ENCODE assay signal across 9 cellular contexts in the genomic region with DNA sequence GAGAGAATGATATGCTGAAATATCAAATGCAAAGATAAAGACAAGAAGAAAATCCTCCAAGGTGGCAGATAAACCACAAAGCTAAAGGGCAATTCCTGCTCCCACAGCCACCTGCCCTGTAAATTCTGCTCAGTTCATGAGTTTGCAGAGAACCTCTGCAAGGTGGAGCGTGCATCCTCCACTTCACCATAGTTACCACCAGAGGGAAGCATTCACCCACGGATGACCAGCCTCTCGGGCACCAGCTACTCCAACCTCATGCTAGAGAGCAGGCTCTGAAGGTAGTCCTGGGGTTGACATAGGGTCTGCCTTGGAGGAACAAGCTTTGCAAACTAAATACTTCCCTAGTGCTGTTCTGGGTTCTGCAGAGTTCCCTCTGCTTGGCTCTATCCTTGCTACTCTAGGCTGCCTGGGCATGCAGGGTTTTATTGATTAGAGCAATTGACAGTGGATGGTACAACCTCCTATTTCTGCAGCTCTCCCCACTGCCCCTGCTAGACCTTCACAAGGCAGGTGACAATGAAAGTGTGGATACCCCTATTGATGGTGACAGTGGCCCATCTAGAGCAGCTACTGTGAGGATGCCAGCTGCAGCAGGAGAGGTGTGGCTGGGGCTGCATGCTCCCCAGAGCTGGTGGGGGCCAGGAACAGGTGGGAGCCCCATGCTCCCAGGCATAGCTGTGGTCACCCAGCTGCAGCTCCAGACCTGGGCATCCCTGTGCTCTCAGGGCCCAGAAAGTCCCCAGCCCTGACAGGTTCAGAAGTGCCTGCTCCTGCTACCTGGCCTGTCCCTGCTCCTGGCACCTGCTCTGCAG. TPM values are rescaled to one million over a fixed set of nuclear protein-coding genes. Genes with fewer than 3 reads are reported as not detected.
DNase-seq lines count a peak whose midpoint lies in the region; ATAC-seq, FAIRE-seq and TF ChIP-seq lines count a peak whose summit lies in the region.
"Had no signal": no experiment of that assay in that cellular context is flagged by ENCODE, and none has a peak within 500 bp of the region (broad histone marks: within the 10 kb centered on the region; RNA-seq: fewer than 3 reads in every experiment).

No MANE protein-coding gene starts in this region.

- H3K4me1 Mint-ChIP-seq in T-helper 2 cell treated with Interferon-gamma antibody and Interleukin-4, amounts not matched to agents 5 μg/mL and 100 μg/mL, for 36 hours (ENCODE audit: low read depth), result no peaks in the 10 kb centered on the region

- peak in 1 of 2 experiments; percentile 69; a peak in 3 of 4 replicates for TF ChIP-seq RAD21 in K562 (CRISPR knock-in tag; conservative IDR thresholded peaks at IDR 0.05 in 1 of 2, IDR thresholded peaks at IDR 0.05 in 1 of 2)

- BruUV-seq in K562 (replicated peaks; lab: Mats Ljungman, UMichigan), result no TSS peak

- no peak overlapping the region for H3K27ac Mint-ChIP-seq in T-helper 2 cell treated with Interferon-gamma antibody and Interleukin-4, amounts not matched to agents 5 μg/mL and 100 μg/mL, for 36 hours
- H3K27ac Mint-ChIP-seq: T-helper 1 cell treated with Interleukin-12 subunit alpha and Interleukin-12 subunit beta and Interleukin-4 antibody, amounts not matched to agents 30 μg/mL and 1 μg/mL, for 36 hours had no signal

- DNase-seq in D341Med (ENCODE audit: low spot score) (peak; percentile 77), Karpas-422 (peak; percentile 87), K562 (ENCODE audit: extremely low read depth in 1 of 4, low spot score in 3 of 4) (peak; percentile 19 to 35 (median 25)), iPS DF 4.7 (ENCODE audit: extremely low read depth, low spot score) (peak; percentile 30)
- DNase-seq in T-helper 2 cell treated with Interferon-gamma antibody and Interleukin-4, amounts not matched to agents 5 μg/mL and 100 μg/mL, for 36 hours (ENCODE audit: low spot score), result peak; percentile 32
- DNase-seq in stimulated activated CD4-positive, alpha-beta T cell treated with anti-CD3 and anti-CD28 coated beads, Interleukin-12 subunit alpha, Interleukin-12 subunit beta, amount 100 ng/mL, for 24 hours (ENCODE audit: low read depth in 2 of 2), result peak; percentile 28 to 48

- TF ChIP-seq POLR2A in K562 (conservative IDR thresholded peaks at IDR 0.05), result no peak

- peak; percentile 63 for ATAC-seq in GM19455 (IDR thresholded peaks at IDR 0.05; ENCODE audit: unreplicated experiment)
- peak; percentile 83 for ATAC-seq in K562
- ATAC-seq in HG02571 (IDR thresholded peaks at IDR 0.05; ENCODE audit: unreplicated experiment), result no peak

- no peak for TF ChIP-seq EP300 in K562 (IDR thresholded peaks at IDR 0.05; ENCODE audit: low read length)

- no peaks in the 10 kb centered on the region for H3K79me2 ChIP-seq in Karpas-422 (ENCODE audit: low read length)
- H3K79me2 ChIP-seq in K562 (ENCODE audit: control insufficient read depth, insufficient read depth, low read length), result no peaks in the 10 kb centered on the region

- no peaks in the 10 kb centered on the region for H3K9me2 ChIP-seq in Karpas-422 (replicated peaks; ENCODE audit: insufficient read depth, low read length)

- CTCF ChIA-PET in K562 (lab: Yijun Ruan, JAX; ENCODE audit: low intra/inter-chr PET ratio), result no interaction called here

- H2AFZ ChIP-seq in Karpas-422 (ENCODE audit: low read length) (no peak overlapping the region), K562 (ENCODE audit: low read depth, low read length) (no peak overlapping the region)

- H3K27ac ChIP-seq in Karpas-422 (ENCODE audit: low read length) (no peak overlapping the region), K562 (ENCODE audit: extremely low read depth, low read depth, low read length) (no peak overlapping the region)

- H3K4me3 Mint-ChIP-seq in T-helper 2 cell treated with Interferon-gamma antibody and Interleukin-4, amounts not matched to agents 5 μg/mL and 100 μg/mL, for 36 hours, result no peak overlapping the region
- H3K4me3 Mint-ChIP-seq: T-helper 1 cell treated with Interleukin-12 subunit alpha and Interleukin-12 subunit beta and Interleukin-4 antibody, amounts not matched to agents 30 μg/mL and 1 μg/mL, for 36 hours had no signal

- H3K9me3 Mint-ChIP-seq in T-helper 2 cell treated with Interferon-gamma antibody and Interleukin-4, amounts not matched to agents 5 μg/mL and 100 μg/mL, for 36 hours, result peaks cover 3% of the 10 kb centered on the region
- H3K9me3 Mint-ChIP-seq: T-helper 1 cell treated with Interleukin-12 subunit alpha and Interleukin-12 subunit beta and Interleukin-4 antibody, amounts not matched to agents 30 μg/mL and 1 μg/mL, for 36 hours had no signal

- in situ Hi-C loops in K562 (cut with MboI), result no loop called here

- H3K27me3 Mint-ChIP-seq in T-helper 2 cell treated with Interferon-gamma antibody and Interleukin-4, amounts not matched to agents 5 μg/mL and 100 μg/mL, for 36 hours (ENCODE audit: low read depth), result peaks cover 8% of the 10 kb centered on the region

- no peaks in the 10 kb centered on the region for H3K36me3 Mint-ChIP-seq in T-helper 2 cell treated with Interferon-gamma antibody and Interleukin-4, amounts not matched to agents 5 μg/mL and 100 μg/mL, for 36 hours (ENCODE audit: low read depth)

- H3K36me3 ChIP-seq in Karpas-422 (ENCODE audit: insufficient read depth, low read length) (no peaks in the 10 kb centered on the region), K562 (ENCODE audit: control insufficient read depth, insufficient read depth, low read length) (no peaks in the 10 kb centered on the region)

- H3K9ac ChIP-seq in Karpas-422 (ENCODE audit: low read length) (no peak overlapping the region), K562 (ENCODE audit: insufficient read depth in 1 of 2, low read depth in 2 of 2, low read length in 2 of 2) (no peak overlapping the region)

- WGBS in K562 (ENCODE audit: insufficient coverage, low coverage, missing lambda C conversion rate), result 0% methylated on average over 3 of the region's 3 CpGs

- H3K9me3 ChIP-seq in Karpas-422 (ENCODE audit: low read length), result no peaks in the 10 kb centered on the region
- H3K9me3 ChIP-seq in K562 (replicated peaks; ENCODE audit: control insufficient read depth, insufficient read depth, low read depth, low read length), result no peaks in the 10 kb centered on the region

- H3K4me3 ChIP-seq in Karpas-422 (ENCODE audit: low read length) (no peak overlapping the region), K562 (no peak overlapping the region)

- H4K20me1 ChIP-seq in Karpas-422 (ENCODE audit: insufficient read depth, low read depth, low read length) (no peaks in the 10 kb centered on the region), K562 (replicated peaks; ENCODE audit: control insufficient read depth, insufficient read depth, low read length) (no peaks in the 10 kb centered on the region)

- intact Hi-C loops in K562 (cut with micrococcal nuclease), result loop anchor here (5.0 kb wide), 1 partner anchor 980 kb away; no protein-coding TSS in a partner anchor

- peak; percentile 58 to 62 (median 60) for TF ChIP-seq CTCF in K562 (IDR thresholded peaks at IDR 0.05 in 2 of 3, conservative IDR thresholded peaks at IDR 0.05 in 1 of 3; ENCODE audit: insufficient read depth in 2 of 3, low read depth in 1 of 3, low read length in 3 of 3)

- POLR2A ChIA-PET in K562 (lab: Yijun Ruan, JAX), result no interaction called here

- H3K4me2 ChIP-seq in Karpas-422 (ENCODE audit: low read depth, low read length, poor library complexity, severe bottlenecking), result no peak overlapping the region
- H3K4me2 ChIP-seq in K562 (ENCODE audit: insufficient read depth, low read length), result no peak overlapping the region

- H3K27me3 ChIP-seq in Karpas-422 (ENCODE audit: low read length) (no peaks in the 10 kb centered on the region), K562 (ENCODE audit: control insufficient read depth in 2 of 2, insufficient read depth in 2 of 2, low read length in 2 of 2) (no peaks in the 10 kb centered on the region)

- no peaks in the 10 kb centered on the region for H3K9me1 ChIP-seq in K562 (ENCODE audit: control insufficient read depth, insufficient read depth, low read length)

- H3K4me1 ChIP-seq in Karpas-422 (ENCODE audit: low read length), result no peaks in the 10 kb centered on the region
- no peaks in the 10 kb centered on the region for H3K4me1 ChIP-seq in K562 (replicated peaks in 1 of 2; ENCODE audit: control insufficient read depth in 2 of 2, insufficient read depth in 2 of 2, low read length in 2 of 2)

- peak; percentile 69 for FAIRE-seq in K562 (lab: Jason Lieb, UNC)

RNA-seq across cellular contexts. Expression of a gene that starts 51.1 kb away (rescaled TPM):
- not detected in 2 replicates for total RNA-seq in Karpas-422 (2014; rRNA removed; shearing (Covaris generic); ENCODE audit: low replicate concordance)
- total RNA-seq in K562 (2011; cell fraction: chromatin; rRNA removed; ENCODE audit: low replicate concordance), result not detected in 2 replicates
- total RNA-seq in K562 (2011; cell fraction: nucleolus; rRNA removed), result not detected in 2 replicates
- not detected in 2 replicates for total RNA-seq in K562 (2011; cell fraction: nucleoplasm; rRNA removed)
- not detected in 2 replicates for total RNA-seq in K562 (2014; rRNA removed)
- total RNA-seq in K562 (2014; rRNA removed; fragmentation: Illumina TruSeq; extraction: Trizol), result not detected in 2 replicates
- not detected in 2 replicates for total RNA-seq in K562 (2015; rRNA removed; fragmentation: Illumina TruSeq; extraction: Trizol)
- total RNA-seq in K562 (2021), result not detected in 2 replicates
- not detected in 2 replicates for polyA plus RNA-seq in K562 (2011; rRNA removed)
- not detected in 2 replicates for polyA plus RNA-seq in K562 (2011; cell fraction: cytosol; rRNA removed)
- not detected in 2 replicates for polyA plus RNA-seq in K562 (2011; cell fraction: nucleus; rRNA removed)
- not detected in 2 replicates for polyA plus RNA-seq in K562 (2012)
- not detected in 2 replicates for polyA plus RNA-seq in K562 (2014; fragmentation: Illumina TruSeq; extraction: Trizol)
- not detected for polyA plus RNA-seq in K562 (2014; fragmentation: Nextera tagmentation; extraction: Ambion mirVana)
- not detected in 2 replicates for polyA plus RNA-seq in K562 (2014; rRNA removed)
- polyA minus RNA-seq in K562 (2011; rRNA and poly(A)+ RNA removed), result not detected in 2 replicates
- not detected in 2 replicates for polyA minus RNA-seq in K562 (2011; cell fraction: cytosol; rRNA and poly(A)+ RNA removed)
- not detected in 2 replicates for polyA minus RNA-seq in K562 (2011; cell fraction: nucleus; rRNA and poly(A)+ RNA removed)

RNA-seq across cellular contexts. Expression of a gene that starts 58.0 kb away (rescaled TPM):
- not detected in 2 replicates for total RNA-seq in Karpas-422 (2014; rRNA removed; shearing (Covaris generic); ENCODE audit: low replicate concordance)
- total RNA-seq in K562 (2011; cell fraction: chromatin; rRNA removed; ENCODE audit: low replicate concordance), result not detected in 2 replicates
- not detected in 2 replicates for total RNA-seq in K562 (2011; cell fraction: nucleolus; rRNA removed)
- total RNA-seq in K562 (2011; cell fraction: nucleoplasm; rRNA removed), result not detected in 2 replicates
- total RNA-seq in K562 (2014; rRNA removed), result not detected in 2 replicates
- total RNA-seq in K562 (2014; rRNA removed; fragmentation: Illumina TruSeq; extraction: Trizol), result not detected in 2 replicates
- total RNA-seq in K562 (2015; rRNA removed; fragmentation: Illumina TruSeq; extraction: Trizol), result not detected in 2 replicates
- total RNA-seq in K562 (2021), result not detected in 2 replicates
- not detected in 2 replicates for polyA plus RNA-seq in K562 (2011; rRNA removed)
- not detected in 2 replicates for polyA plus RNA-seq in K562 (2011; cell fraction: cytosol; rRNA removed)
- polyA plus RNA-seq in K562 (2011; cell fraction: nucleus; rRNA removed), result not detected in 2 replicates
- polyA plus RNA-seq in K562 (2012), result not detected in 2 replicates
- polyA plus RNA-seq in K562 (2014; fragmentation: Illumina TruSeq; extraction: Trizol), result not detected in 2 replicates
- not detected for polyA plus RNA-seq in K562 (2014; fragmentation: Nextera tagmentation; extraction: Ambion mirVana)
- polyA plus RNA-seq in K562 (2014; rRNA removed), result not detected in 2 replicates
- not detected in 2 replicates for polyA minus RNA-seq in K562 (2011; rRNA and poly(A)+ RNA removed)
- polyA minus RNA-seq in K562 (2011; cell fraction: cytosol; rRNA and poly(A)+ RNA removed), result not detected in 2 replicates
- not detected in 2 replicates for polyA minus RNA-seq in K562 (2011; cell fraction: nucleus; rRNA and poly(A)+ RNA removed)

Comparison
In these comparisons a context has a peak if more than half of its experiments do, and no peak if none do; other contexts are left out.
1. DNase-seq: peak in every context shown above with its lines; median percentile 87 in Karpas-422; 77 in D341Med; 38 in stimulated activated CD4-positive, alpha-beta T cell treated with anti-CD3 and anti-CD28 coated beads, Interleukin-12 subunit alpha, Interleukin-12 subunit beta, amount 100 ng/mL, for 24 hours; 32 in T-helper 2 cell treated with Interferon-gamma antibody and Interleukin-4, amounts not matched to agents 5 μg/mL and 100 μg/mL, for 36 hours; 30 in iPS DF 4.7; 25 in K562.